In the genomic region with DNA sequence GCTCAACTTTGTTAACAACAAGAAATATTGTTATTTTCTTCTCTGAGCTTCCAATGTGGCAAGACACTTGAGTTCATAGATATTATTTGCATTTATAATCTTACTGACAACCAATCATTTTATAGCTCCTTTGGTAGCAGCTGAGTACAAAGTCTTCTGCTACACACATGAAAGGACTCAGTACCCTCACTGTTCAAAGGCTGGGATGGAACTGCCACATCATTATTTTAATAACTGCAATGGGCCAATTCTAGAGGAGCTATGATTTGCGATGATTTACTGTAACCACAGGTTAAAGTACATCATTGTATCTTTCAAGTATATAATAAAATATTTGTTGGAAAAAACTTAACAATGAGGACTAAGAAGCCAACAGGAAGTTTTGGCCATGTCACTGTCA, we compare ENCODE assay signal across 30 cellular contexts. TPM values are rescaled to one million over a fixed set of nuclear protein-coding genes. Genes with fewer than 3 reads are reported as not detected.
"Had no signal": no experiment of that assay in that cellular context is flagged by ENCODE, and none has a peak within 500 bp of the region (broad histone marks: within the 10 kb centered on the region; RNA-seq: fewer than 3 reads in every experiment).

No MANE protein-coding gene starts in this region.

- ATAC-seq: stimulated activated effector memory CD8-positive, alpha-beta T cell treated with anti-CD3 and anti-CD28 coated beads, Interleukin-12 subunit alpha, Interleukin-12 subunit beta, amount 100 ng/mL, for 72 hours; stimulated activated memory B cell treated with anti-CD40 and anti-IgM and Interleukin-4, amounts not matched to agents 10 μg/mL and 1 μg/mL and 100 μg/mL, for 72 hours; stimulated activated naive B cell treated with anti-CD40 and anti-IgM and Interleukin-4, amounts not matched to agents 10 μg/mL and 1 μg/mL and 100 μg/mL, for 72 hours; stimulated activated naive CD8-positive, alpha-beta T cell treated with anti-CD3 and anti-CD28 coated beads, Interleukin-15, amount 100 ng/mL, for 72 hours; stimulated activated naive CD8-positive, alpha-beta T cell treated with anti-CD3 and anti-CD28 coated beads, Interleukin-15, Interleukin-2, amounts not matched to agents 100 U/mL and 50 U/mL, for 24 hours; upper lobe of right lung had no signal

- H3K27ac Mint-ChIP-seq: stimulated activated effector memory CD8-positive, alpha-beta T cell treated with anti-CD3 and anti-CD28 coated beads, Interleukin-12 subunit alpha, Interleukin-12 subunit beta, amount 100 ng/mL, for 72 hours; stimulated activated memory B cell treated with anti-CD40 and anti-IgM and Interleukin-4, amounts not matched to agents 10 μg/mL and 1 μg/mL and 100 μg/mL, for 72 hours; stimulated activated naive B cell treated with anti-CD40 and anti-IgM and Interleukin-4, amounts not matched to agents 10 μg/mL and 1 μg/mL and 100 μg/mL, for 72 hours; stimulated activated naive CD8-positive, alpha-beta T cell treated with anti-CD3 and anti-CD28 coated beads, Interleukin-15, Interleukin-2, amounts not matched to agents 100 ng/mL and 50 ng/mL, for 24 hours; type B pancreatic cell had no signal

- H3K4me1 ChIP-seq: stomach, suprapubic skin, testis, thyroid gland, tibial nerve, upper lobe of left lung, upper lobe of right lung, uterus, vagina had no signal

- DNase-seq: stimulated activated CD4-positive, alpha-beta T cell treated with anti-CD3 and anti-CD28 coated beads, Interleukin-2, amount 100 ng/mL, for 48 hours; stimulated activated CD4-positive, alpha-beta T cell treated with anti-CD3 and anti-CD28 coated beads, Interleukin-4, amount 100 ng/mL, for 1 hour; stimulated activated CD4-positive, alpha-beta T cell treated with anti-CD3 and anti-CD28 coated beads, Interleukin-4, amount 100 ng/mL, for 24 hours; stimulated activated CD4-positive, alpha-beta T cell treated with anti-CD3 and anti-CD28 coated beads, Interleukin-4, amount 100 ng/mL, for 4 hours; stimulated activated CD8-positive, alpha-beta memory T cell treated with anti-CD3 and anti-CD28 coated beads, Interleukin-4, amount 100 ng/mL, for 48 hours; stimulated activated naive B cell treated with anti-CD40 and anti-IgM and Interleukin-4, amounts not matched to agents 10 μg/mL and 1 μg/mL and 100 μg/mL, for 72 hours; stimulated activated naive CD4-positive, alpha-beta T cell; stimulated activated naive CD4-positive, alpha-beta T cell treated with Interleukin-2 at 50 U/mL for 16 hours; stimulated activated naive CD8-positive, alpha-beta T cell treated with anti-CD3 and anti-CD28 coated beads, Interleukin-15, amount 100 ng/mL, for 72 hours; stimulated activated naive CD8-positive, alpha-beta T cell treated with anti-CD3 and anti-CD28 coated beads, Interleukin-15, Interleukin-2, amounts not matched to agents 100 U/mL and 50 U/mL, for 24 hours; stomach; substantia nigra; testis; thyroid gland; tibial artery; transverse colon; trophoblast cell; upper lobe of left lung; upper lobe of right lung; uterus had no signal

- H3K9me3 Mint-ChIP-seq: stimulated activated effector memory CD8-positive, alpha-beta T cell treated with anti-CD3 and anti-CD28 coated beads, Interleukin-12 subunit alpha, Interleukin-12 subunit beta, amount 100 ng/mL, for 72 hours; stimulated activated memory B cell treated with anti-CD40 and anti-IgM and Interleukin-4, amounts not matched to agents 10 μg/mL and 1 μg/mL and 100 μg/mL, for 72 hours; stimulated activated naive B cell treated with anti-CD40 and anti-IgM and Interleukin-4, amounts not matched to agents 10 μg/mL and 1 μg/mL and 100 μg/mL, for 72 hours; stimulated activated naive CD8-positive, alpha-beta T cell treated with anti-CD3 and anti-CD28 coated beads, Interleukin-15, amount 100 ng/mL, for 72 hours; stimulated activated naive CD8-positive, alpha-beta T cell treated with anti-CD3 and anti-CD28 coated beads, Interleukin-15, Interleukin-2, amounts not matched to agents 100 ng/mL and 50 ng/mL, for 24 hours; type B pancreatic cell had no signal

- H3K4me1 Mint-ChIP-seq: stimulated activated effector memory CD8-positive, alpha-beta T cell treated with anti-CD3 and anti-CD28 coated beads, Interleukin-12 subunit alpha, Interleukin-12 subunit beta, amount 100 ng/mL, for 72 hours; stimulated activated memory B cell treated with anti-CD40 and anti-IgM and Interleukin-4, amounts not matched to agents 10 μg/mL and 1 μg/mL and 100 μg/mL, for 72 hours; stimulated activated naive B cell treated with anti-CD40 and anti-IgM and Interleukin-4, amounts not matched to agents 10 μg/mL and 1 μg/mL and 100 μg/mL, for 72 hours; stimulated activated naive CD8-positive, alpha-beta T cell treated with anti-CD3 and anti-CD28 coated beads, Interleukin-15, amount 100 ng/mL, for 72 hours had no signal

- H3K9me3 ChIP-seq: stomach, suprapubic skin, testis, thoracic aorta, thyroid gland, tibial artery, tibial nerve, transverse colon, upper lobe of left lung, upper lobe of right lung, uterus, vagina had no signal

- H3K27ac ChIP-seq: stomach, suprapubic skin, testis, thoracic aorta, thyroid gland, tibial artery, tibial nerve, transverse colon, upper lobe of left lung, upper lobe of right lung, uterus, vagina had no signal

- H3K36me3 ChIP-seq: stomach, suprapubic skin, thoracic aorta, thyroid gland, tibial artery, tibial nerve, transverse colon, upper lobe of left lung, upper lobe of right lung, uterus, vagina had no signal

- H3K27me3 Mint-ChIP-seq: stimulated activated memory B cell treated with anti-CD40 and anti-IgM and Interleukin-4, amounts not matched to agents 10 μg/mL and 1 μg/mL and 100 μg/mL, for 72 hours had no signal

- FAIRE-seq: urothelium cell line had no signal

- H3K4me3 ChIP-seq: stomach, suprapubic skin, testis, thoracic aorta, thyroid gland, tibial artery, tibial nerve, transverse colon, upper lobe of left lung, upper lobe of right lung, uterus, vagina had no signal

- H3K36me3 Mint-ChIP-seq: stimulated activated effector memory CD8-positive, alpha-beta T cell treated with anti-CD3 and anti-CD28 coated beads, Interleukin-12 subunit alpha, Interleukin-12 subunit beta, amount 100 ng/mL, for 72 hours; stimulated activated memory B cell treated with anti-CD40 and anti-IgM and Interleukin-4, amounts not matched to agents 10 μg/mL and 1 μg/mL and 100 μg/mL, for 72 hours; stimulated activated naive B cell treated with anti-CD40 and anti-IgM and Interleukin-4, amounts not matched to agents 10 μg/mL and 1 μg/mL and 100 μg/mL, for 72 hours; type B pancreatic cell had no signal

- H3K4me3 Mint-ChIP-seq: stimulated activated effector memory CD8-positive, alpha-beta T cell treated with anti-CD3 and anti-CD28 coated beads, Interleukin-12 subunit alpha, Interleukin-12 subunit beta, amount 100 ng/mL, for 72 hours; stimulated activated memory B cell treated with anti-CD40 and anti-IgM and Interleukin-4, amounts not matched to agents 10 μg/mL and 1 μg/mL and 100 μg/mL, for 72 hours; stimulated activated naive B cell treated with anti-CD40 and anti-IgM and Interleukin-4, amounts not matched to agents 10 μg/mL and 1 μg/mL and 100 μg/mL, for 72 hours; stimulated activated naive CD8-positive, alpha-beta T cell treated with anti-CD3 and anti-CD28 coated beads, Interleukin-15, amount 100 ng/mL, for 72 hours; stimulated activated naive CD8-positive, alpha-beta T cell treated with anti-CD3 and anti-CD28 coated beads, Interleukin-15, Interleukin-2, amounts not matched to agents 100 ng/mL and 50 ng/mL, for 24 hours; type B pancreatic cell had no signal

- H3K27me3 ChIP-seq: stomach, suprapubic skin, testis, thyroid gland, tibial artery, tibial nerve, transverse colon, upper lobe of left lung, upper lobe of right lung, uterus, vagina had no signal

RNA-seq across cellular contexts. Expression of a gene that starts 10.9 kb away (rescaled TPM):
- total RNA-seq: thoracic aorta, ureter, vagina had no signal
